ENCODE assay signal across 14 cellular contexts in genomic region chr9:127539982-127540663, GRCh38.
DNase-seq lines count a peak whose midpoint lies in the region; ATAC-seq, FAIRE-seq and TF ChIP-seq lines count a peak whose summit lies in the region.
"Had no signal": no experiment of that assay in that cellular context is flagged by ENCODE, and none has a peak within 500 bp of the region (broad histone marks: within the 10 kb centered on the region; RNA-seq: fewer than 3 reads in every experiment).

No MANE protein-coding gene starts in this region.

- peaks cover 100% of the 10 kb centered on the region for H3K79me2 ChIP-seq in astrocyte (ENCODE audit: insufficient read depth, low read length)

- peak overlapping the region; percentile 55 for H3K9ac ChIP-seq in astrocyte (ENCODE audit: low read length)

- H3K27me3 Mint-ChIP-seq in astrocyte (ENCODE audit: low read depth, unreplicated experiment) (no peaks in the 10 kb centered on the region), natural killer cell (ENCODE audit: low read depth in 2 of 2) (no peaks in the 10 kb centered on the region)

- peaks cover 89% of the 10 kb centered on the region for H4K20me1 ChIP-seq in astrocyte (ENCODE audit: insufficient read depth, low read length)

- H3K9me3 ChIP-seq in astrocyte (ENCODE audit: insufficient read depth, low read depth, low read length), result no peaks in the 10 kb centered on the region
- H3K9me3 ChIP-seq in left lung, result no peaks in the 10 kb centered on the region
- no peaks in the 10 kb centered on the region for H3K9me3 ChIP-seq in tibial artery

- TF ChIP-seq CTCF in LNCaP clone FGC (IDR thresholded peaks at IDR 0.05; ENCODE audit: control insufficient read depth, extremely low read depth, insufficient read depth), result no peak
- TF ChIP-seq CTCF in astrocyte (IDR thresholded peaks at IDR 0.05; ENCODE audit: insufficient read depth, low read depth, low read length), result no peak
- no peak for TF ChIP-seq CTCF in left lung (IDR thresholded peaks at IDR 0.05)
- no peak for TF ChIP-seq CTCF in tibial artery (IDR thresholded peaks at IDR 0.05)
- TF ChIP-seq CTCF in natural killer cell (IDR thresholded peaks at IDR 0.05), result no peak

- no peaks in the 10 kb centered on the region for H3K36me3 ChIP-seq in astrocyte (ENCODE audit: insufficient read depth, low read length)
- H3K36me3 ChIP-seq in left lung, result peaks cover 0 to 18% of the 10 kb centered on the region in 2 donors
- H3K36me3 ChIP-seq in tibial artery, result peaks cover 0 to 4% (median 0%) of the 10 kb centered on the region in 3 donors

- H3K4me1 ChIP-seq in astrocyte (ENCODE audit: insufficient read depth, low read length), result peaks cover 87% of the 10 kb centered on the region
- H3K4me1 ChIP-seq in left lung, result peaks cover 48 to 98% of the 10 kb centered on the region in 2 donors
- peaks cover 29 to 100% (median 90%) of the 10 kb centered on the region in 4 donors for H3K4me1 ChIP-seq in tibial artery

- ATAC-seq in left lung, result no peak
- no peak for ATAC-seq in left lobe of liver
- no peak for ATAC-seq in natural killer cell
- ATAC-seq in GM21825 (IDR thresholded peaks at IDR 0.05; ENCODE audit: unreplicated experiment), result no peak
- ATAC-seq: GM12878 had no signal

- peaks cover 54% of the 10 kb centered on the region for H3K4me1 Mint-ChIP-seq in astrocyte (ENCODE audit: low read depth, unreplicated experiment)
- H3K4me1 Mint-ChIP-seq in natural killer cell, result peaks cover 0 to 5% of the 10 kb centered on the region in 2 donors

- FAIRE-seq in astrocyte (lab: Jason Lieb, UNC), result no peak
- FAIRE-seq: GM12878 had no signal

- H2AFZ ChIP-seq in astrocyte (ENCODE audit: low read depth, low read length), result no peak overlapping the region

- DNase-seq in LNCaP clone FGC (ENCODE audit: low read depth), result peak; percentile 77
- no peak for DNase-seq in astrocyte (ENCODE audit: low read depth)
- DNase-seq in left lung, result no peak
- DNase-seq in tibial artery, result no peak
- DNase-seq in left lobe of liver (ENCODE audit: low spot score), result no peak
- DNase-seq in natural killer cell, result no peak
- no peak for DNase-seq in NCI-H82 treated with DMSO at 0.1 percent for 48 hours (lab: John Stamatoyannopoulos, UW; ENCODE audit: unreplicated experiment)
- DNase-seq: DMS153; effector memory CD4-positive, alpha-beta T cell; hypothalamus; NCI-H1105 treated with DMSO at 0.1 percent for 48 hours; NCI-H446 had no signal

- H3K9me3 Mint-ChIP-seq in astrocyte (ENCODE audit: unreplicated experiment), result no peaks in the 10 kb centered on the region
- H3K9me3 Mint-ChIP-seq in natural killer cell, result no peaks in the 10 kb centered on the region

- peak overlapping the region; percentile 78 for H3K4me2 ChIP-seq in astrocyte (ENCODE audit: low read length)

- no peak overlapping the region for H3K4me3 ChIP-seq in LNCaP clone FGC (ENCODE audit: low read depth, low read length)
- no peak overlapping the region for H3K4me3 ChIP-seq in astrocyte (ENCODE audit: insufficient read depth, low read depth, low read length)
- no peak overlapping the region for H3K4me3 ChIP-seq in left lung
- no peak overlapping the region for H3K4me3 ChIP-seq in tibial artery
- H3K4me3 ChIP-seq: GM12878 had no signal

- intact Hi-C loops in left lung (cut with DNase I), result no loop called here
- intact Hi-C loops in tibial artery (cut with DNase I; ENCODE audit: low total_unique reads), result loop anchor here (5.0 kb wide), 1 partner anchor 37 kb away; no protein-coding TSS in a partner anchor
- intact Hi-C loops in natural killer cell (cut with micrococcal nuclease), result no loop called here

- H3K27ac ChIP-seq in astrocyte (ENCODE audit: low read depth, low read length) (peak overlapping the region; percentile 92), left lung (peak overlapping the region; percentile 37 to 54), tibial artery (peak overlapping the region; percentile 76 to 77)

- peak overlapping the region; percentile 58 for H3K27ac Mint-ChIP-seq in astrocyte (ENCODE audit: unreplicated experiment)
- H3K27ac Mint-ChIP-seq in natural killer cell, result no peak overlapping the region

- peaks cover 12% of the 10 kb centered on the region for H3K36me3 Mint-ChIP-seq in astrocyte (ENCODE audit: low read depth, unreplicated experiment)
- H3K36me3 Mint-ChIP-seq in natural killer cell, result no peaks in the 10 kb centered on the region

- H3K4me3 Mint-ChIP-seq in astrocyte (ENCODE audit: unreplicated experiment) (no peak overlapping the region), natural killer cell (no peak overlapping the region)

- H3K27me3 ChIP-seq in astrocyte (ENCODE audit: insufficient read depth, low read length), result no peaks in the 10 kb centered on the region
- H3K27me3 ChIP-seq in left lung, result no peaks in the 10 kb centered on the region
- H3K27me3 ChIP-seq in tibial artery, result no peaks in the 10 kb centered on the region
